ENCODE assay signal across 14 cellular contexts in the genomic region with DNA sequence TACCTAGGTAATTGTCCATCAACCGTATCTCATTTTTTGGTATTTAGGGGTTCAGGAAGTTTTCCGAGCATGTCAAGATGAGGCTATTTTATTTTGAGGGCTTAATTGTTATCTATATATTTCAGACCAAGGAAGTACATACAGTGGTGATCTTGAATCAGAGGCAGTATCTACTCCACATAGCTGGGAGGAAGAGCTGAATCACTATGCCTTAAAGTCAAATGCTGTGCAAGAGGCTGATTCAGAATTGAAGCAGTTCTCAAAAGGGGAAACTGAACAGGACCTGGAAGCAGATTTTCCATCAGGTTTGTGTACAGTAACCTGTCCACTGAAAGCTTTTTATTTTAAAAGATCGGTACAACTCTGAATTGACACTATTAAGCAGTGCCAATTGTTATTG.
"Had no signal": no experiment of that assay in that cellular context is flagged by ENCODE, and none has a peak within 500 bp of the region (broad histone marks: within the 10 kb centered on the region; RNA-seq: fewer than 3 reads in every experiment).

No MANE protein-coding gene starts in this region.

- H3K27ac ChIP-seq: gastrocnemius medialis, heart right ventricle, pancreas, uterus had no signal

- H3K4me3 Mint-ChIP-seq: activated CD4-positive, alpha-beta T cell treated with anti-CD3 and anti-CD28 coated beads, Interleukin-2, amount 10 ng/mL, durations not matched to agents 24 days and 14 days; activated naive CD8-positive, alpha-beta T cell treated with anti-CD3 and anti-CD28 coated beads, Interleukin-2, amount 10 ng/mL, durations not matched to agents 7 days and 5 days had no signal

- H3K4me3 ChIP-seq: gastrocnemius medialis, heart right ventricle, pancreas, uterus had no signal

- H3K9me3 ChIP-seq: gastrocnemius medialis, heart right ventricle, pancreas, uterus had no signal

- DNase-seq: activated CD4-positive, alpha-beta T cell treated with anti-CD3 and anti-CD28 coated beads, Interleukin-2, amount 10 ng/mL, durations not matched to agents 24 days and 14 days; activated effector memory CD4-positive, alpha-beta T cell treated with anti-CD3 and anti-CD28 coated beads, Interleukin-2, amount 50 U/mL, for 16 hours; activated naive CD8-positive, alpha-beta T cell treated with anti-CD3 and anti-CD28 coated beads, Interleukin-2, amount 10 ng/mL, durations not matched to agents 7 days and 5 days; caudate nucleus; cortex of kidney; effector CD8-positive, alpha-beta T cell; gastrocnemius medialis; heart right ventricle; kidney; left ventricle myocardium superior; pancreas; stimulated activated CD4-positive, alpha-beta T cell treated with anti-CD3 and anti-CD28 coated beads, Interleukin-4, amount 100 ng/mL, for 1 hour; stimulated activated CD8-positive, alpha-beta memory T cell treated with anti-CD3 and anti-CD28 coated beads, Interleukin-4, amount 100 ng/mL, for 48 hours; uterus had no signal

- H3K27me3 ChIP-seq: gastrocnemius medialis, heart right ventricle, pancreas, uterus had no signal

- H3K9me3 Mint-ChIP-seq: activated CD4-positive, alpha-beta T cell treated with anti-CD3 and anti-CD28 coated beads, Interleukin-2, amount 10 ng/mL, durations not matched to agents 24 days and 14 days; activated naive CD8-positive, alpha-beta T cell treated with anti-CD3 and anti-CD28 coated beads, Interleukin-2, amount 10 ng/mL, durations not matched to agents 7 days and 5 days had no signal

- H3K4me1 ChIP-seq: gastrocnemius medialis, heart right ventricle, pancreas, uterus had no signal

- H3K36me3 ChIP-seq: uterus had no signal

- H3K27me3 Mint-ChIP-seq: activated CD4-positive, alpha-beta T cell treated with anti-CD3 and anti-CD28 coated beads, Interleukin-2, amount 10 ng/mL, durations not matched to agents 24 days and 14 days; activated naive CD8-positive, alpha-beta T cell treated with anti-CD3 and anti-CD28 coated beads, Interleukin-2, amount 10 ng/mL, durations not matched to agents 7 days and 5 days had no signal

- ATAC-seq: gastrocnemius medialis, heart right ventricle, left ventricle myocardium superior, pancreas had no signal

- H3K27ac Mint-ChIP-seq: activated CD4-positive, alpha-beta T cell treated with anti-CD3 and anti-CD28 coated beads, Interleukin-2, amount 10 ng/mL, durations not matched to agents 24 days and 14 days; activated naive CD8-positive, alpha-beta T cell treated with anti-CD3 and anti-CD28 coated beads, Interleukin-2, amount 10 ng/mL, durations not matched to agents 7 days and 5 days had no signal
